ENCODE assay signal across 1 cellular context in the genomic region with DNA sequence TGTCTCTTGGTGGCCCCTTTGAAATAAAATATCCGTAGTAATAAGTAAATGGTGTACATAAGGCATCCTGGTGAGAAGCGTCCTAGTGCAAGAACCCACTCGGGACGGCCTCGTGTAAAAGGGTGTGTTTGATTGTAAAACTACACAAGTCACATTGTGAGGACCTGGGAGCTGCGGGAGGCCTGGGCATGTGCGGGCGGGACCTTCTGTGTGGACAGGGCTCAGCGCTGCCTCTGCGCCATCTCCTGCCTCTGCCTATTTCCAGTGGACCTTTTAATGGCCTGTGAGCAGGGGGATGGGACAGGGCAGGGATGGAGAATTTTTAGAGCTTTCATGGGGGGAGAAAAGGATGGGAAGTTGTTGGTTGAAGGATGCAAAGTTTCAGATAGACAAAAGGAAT.
TF ChIP-seq lines count a peak whose summit lies in the region.

No MANE protein-coding gene starts in this region.

TF ChIP-seq in GM23338, 12 proteins besides CTCF, POLR2A, EP300 and RAD21 (continued from another document):
- TF ChIP-seq NANOG (IDR thresholded peaks at IDR 0.05; ENCODE audit: borderline replicate concordance) (no peak), JUNB (IDR thresholded peaks at IDR 0.05; ENCODE audit: unreplicated experiment) (no peak)
